8 cellular contexts compared by ENCODE assay signal in genomic region chr9:36400332-36401178, GRCh38. TPM values are rescaled to one million over a fixed set of nuclear protein-coding genes. Genes with fewer than 3 reads are reported as not detected.
DNase-seq lines count a peak whose midpoint lies in the region; ATAC-seq lines count a peak whose summit lies in the region.

No MANE protein-coding gene starts in this region.

- DNase-seq in CMK (ENCODE audit: low read depth): peak; percentile 70
- peak; percentile 74 for DNase-seq in HS-27A (ENCODE audit: low read depth)
- DNase-seq in NK-92 (lab: John Stamatoyannopoulos, UW; ENCODE audit: unreplicated experiment): peak; percentile 57
- peak; percentile 79 to 91 (median 84) for DNase-seq in activated CD8-positive, alpha-beta memory T cell treated with anti-CD3 and anti-CD28 coated beads for 48 hours (ENCODE audit: low read depth in 2 of 3, low spot score in 2 of 3)
- DNase-seq in effector memory CD8-positive, alpha-beta T cell: peak; percentile 81 to 87 (median 86)
- DNase-seq in mesenteric fat pad (ENCODE audit: low spot score): peak; percentile 96
- DNase-seq in stimulated activated CD8-positive, alpha-beta memory T cell treated with anti-CD3 and anti-CD28 coated beads, Interleukin-15, amount 100 ng/mL, for 1 hour (ENCODE audit: low read depth): peak; percentile 79

- peak; percentile 42 for ATAC-seq in GM19468 (IDR thresholded peaks at IDR 0.05; ENCODE audit: extremely low read depth, unreplicated experiment)
- ATAC-seq in effector memory CD8-positive, alpha-beta T cell (replicated peaks): peak; percentile 76

- H3K4me3 Mint-ChIP-seq in effector memory CD8-positive, alpha-beta T cell: peak overlapping the region; percentile 87 to 89

- no peaks in the 10 kb centered on the region for H3K27me3 Mint-ChIP-seq in effector memory CD8-positive, alpha-beta T cell

- peaks cover 25 to 41% of the 10 kb centered on the region in 2 donors for H3K4me1 Mint-ChIP-seq in effector memory CD8-positive, alpha-beta T cell (ENCODE audit: low read depth in 2 of 2)

- H3K27ac Mint-ChIP-seq in effector memory CD8-positive, alpha-beta T cell: peak overlapping the region; percentile 94 to 96

- peaks cover 27% of the 10 kb centered on the region for H3K36me3 Mint-ChIP-seq in effector memory CD8-positive, alpha-beta T cell (ENCODE audit: insufficient read depth)

- H3K9me3 Mint-ChIP-seq in effector memory CD8-positive, alpha-beta T cell: no peaks in the 10 kb centered on the region

RNA-seq across cellular contexts. Expression of gene RNF38, which starts 0.5 kb away (rescaled TPM):
- total RNA-seq in mesenteric fat pad: 31.3 TPM

Comparison
In these comparisons a context has a peak if more than half of its experiments do, and no peak if none do; other contexts are left out.
1. Peak in every context shown above with its lines: DNase-seq and ATAC-seq.